In genomic region chr22:50209893-50210292, GRCh38 we compare ENCODE assay signal across 8 cellular contexts. TPM values are rescaled to one million over a fixed set of nuclear protein-coding genes. Genes with fewer than 3 reads are reported as not detected.
DNase-seq lines count a peak whose midpoint lies in the region; ATAC-seq and TF ChIP-seq lines count a peak whose summit lies in the region.

No MANE protein-coding gene starts in this region.

- H3K27ac Mint-ChIP-seq in Calu3 (ENCODE audit: unreplicated experiment) = peak overlapping the region; percentile 50
- H3K27ac Mint-ChIP-seq in T-helper 1 cell treated with Interleukin-12 subunit alpha and Interleukin-12 subunit beta and Interleukin-4 antibody, amounts not matched to agents 30 μg/mL and 1 μg/mL, for 36 hours = peak overlapping the region; percentile 16
- H3K27ac Mint-ChIP-seq in immature natural killer cell = peak overlapping the region; percentile 53 to 82 (median 73)

- H3K27me3 Mint-ChIP-seq in Calu3 (ENCODE audit: unreplicated experiment) (no peaks in the 10 kb centered on the region), immature natural killer cell (ENCODE audit: low read depth in 3 of 3) (peaks cover 1 to 6% (median 2%) of the 10 kb centered on the region in 3 donors)
- H3K27me3 Mint-ChIP-seq in T-helper 1 cell treated with Interleukin-12 subunit alpha and Interleukin-12 subunit beta and Interleukin-4 antibody, amounts not matched to agents 30 μg/mL and 1 μg/mL, for 36 hours (ENCODE audit: low read depth) = no peaks in the 10 kb centered on the region

- intact Hi-C loops in Calu3 (cut with micrococcal nuclease; ENCODE audit: unreplicated experiment) = loop anchor here (1.0 kb wide), 1 partner anchor 61 kb away; no protein-coding TSS in a partner anchor

- TF ChIP-seq CTCF in Calu3 (IDR thresholded peaks at IDR 0.05; ENCODE audit: unreplicated experiment) (peak; percentile 68), astrocyte of the spinal cord (IDR thresholded peaks at IDR 0.05; ENCODE audit: low read depth, low read length) (peak; percentile 96)

- BruUV-seq in Calu3 (replicated peaks; lab: Mats Ljungman, UMichigan) = no TSS peak

- H3K4me1 Mint-ChIP-seq in Calu3 (ENCODE audit: low read depth, unreplicated experiment) (peaks cover 7% of the 10 kb centered on the region), immature natural killer cell (peaks cover 23 to 36% of the 10 kb centered on the region in 2 donors)
- H3K4me1 Mint-ChIP-seq in T-helper 1 cell treated with Interleukin-12 subunit alpha and Interleukin-12 subunit beta and Interleukin-4 antibody, amounts not matched to agents 30 μg/mL and 1 μg/mL, for 36 hours (ENCODE audit: low read depth) = peaks cover 12% of the 10 kb centered on the region

- no peak overlapping the region for H3K4me3 ChIP-seq in astrocyte of the spinal cord (ENCODE audit: low read depth, low read length)

- DNase-seq in Calu3 (peak; percentile 69), HS-5 (ENCODE audit: low read depth) (peak; percentile 19), astrocyte of the spinal cord (ENCODE audit: low read depth, low spot score) (peak; percentile 51), immature natural killer cell (peak; percentile 62 to 68 (median 67)), NCI-H526 treated with DMSO at 0.1 percent for 48 hours (lab: John Stamatoyannopoulos, UW) (no peak)
- peak; percentile 76 to 78 for DNase-seq in stimulated activated CD4-positive, alpha-beta T cell treated with anti-CD3 and anti-CD28 coated beads, Interleukin-2, amount 100 ng/mL, for 24 hours

- H3K36me3 Mint-ChIP-seq in Calu3 (ENCODE audit: insufficient read depth, unreplicated experiment) (peaks cover 75% of the 10 kb centered on the region), immature natural killer cell (peaks cover 4 to 27% (median 14%) of the 10 kb centered on the region in 3 donors)
- H3K36me3 Mint-ChIP-seq in T-helper 1 cell treated with Interleukin-12 subunit alpha and Interleukin-12 subunit beta and Interleukin-4 antibody, amounts not matched to agents 30 μg/mL and 1 μg/mL, for 36 hours (ENCODE audit: low read depth) = peaks cover 25% of the 10 kb centered on the region

- H3K4me3 Mint-ChIP-seq in Calu3 (ENCODE audit: low read depth, unreplicated experiment) = no peak overlapping the region
- H3K4me3 Mint-ChIP-seq in T-helper 1 cell treated with Interleukin-12 subunit alpha and Interleukin-12 subunit beta and Interleukin-4 antibody, amounts not matched to agents 30 μg/mL and 1 μg/mL, for 36 hours = no peak overlapping the region
- H3K4me3 Mint-ChIP-seq in immature natural killer cell = peak overlapping the region in 1 of 5 donors; percentile 5

- H3K9me3 Mint-ChIP-seq in Calu3 (ENCODE audit: low read depth, unreplicated experiment) (no peaks in the 10 kb centered on the region), immature natural killer cell (no peaks in the 10 kb centered on the region)
- H3K9me3 Mint-ChIP-seq in T-helper 1 cell treated with Interleukin-12 subunit alpha and Interleukin-12 subunit beta and Interleukin-4 antibody, amounts not matched to agents 30 μg/mL and 1 μg/mL, for 36 hours = no peaks in the 10 kb centered on the region

- in situ Hi-C loops in astrocyte of the spinal cord (cut with HindIII; ENCODE audit: low sequenced_read_pairs) = no loop called here

- no peak for ATAC-seq in HG02798 (IDR thresholded peaks at IDR 0.05; ENCODE audit: poor library complexity, unreplicated experiment)

- CTCF ChIA-PET in Calu3 (lab: Charles Lee) = no interaction called here

RNA-seq across cellular contexts. Expression of gene SELENOO, which starts 9.1 kb away (rescaled TPM):
- 28.6 and 29.5 TPM in 2 replicates for total RNA-seq in Calu3 (2022)
- 1 to 10 TPM; 2.6 to 5.7 (median 3.6) TPM for polyA plus RNA-seq in immature natural killer cell

RNA-seq across cellular contexts. Expression of gene TRABD, which starts 24.2 kb away (rescaled TPM):
- total RNA-seq in Calu3 (2022) = 57.3 and 62.9 TPM in 2 replicates
- polyA plus RNA-seq in immature natural killer cell = 10 to 100 TPM; 33.2 to 63.5 (median 35.3) TPM

RNA-seq across cellular contexts. Expression of gene TUBGCP6, which starts 34.9 kb away (rescaled TPM):
- total RNA-seq in Calu3 (2022) = 49.7 and 54.7 TPM in 2 replicates
- polyA plus RNA-seq in immature natural killer cell = 10 to 100 TPM in 2 of 3 donors, 1 to 10 TPM in 1; 5.2 to 18.0 (median 12.4) TPM

RNA-seq across cellular contexts. Expression of gene PANX2, which starts 39.4 kb away (rescaled TPM):
- total RNA-seq in Calu3 (2022) = 1.6 and 2.0 TPM in 2 replicates
- under 1 TPM in 1 of 3 donors, not detected in 2; 0.07 TPM for polyA plus RNA-seq in immature natural killer cell

RNA-seq across cellular contexts. Expression of gene HDAC10, which starts 41.2 kb away (rescaled TPM):
- total RNA-seq in Calu3 (2022) = 52.9 and 69.2 TPM in 2 replicates
- polyA plus RNA-seq in immature natural killer cell = 10 to 100 TPM in 2 of 3 donors, 1 to 10 TPM in 1; 10.0 to 13.4 (median 11.2) TPM

Comparison
In these comparisons a context has a peak if more than half of its experiments do, and no peak if none do; other contexts are left out.
1. H3K27ac Mint-ChIP-seq: peak in every context shown above with its lines; median percentile 73 in immature natural killer cell; 50 in Calu3; 16 in T-helper 1 cell treated with Interleukin-12 subunit alpha and Interleukin-12 subunit beta and Interleukin-4 antibody, amounts not matched to agents 30 μg/mL and 1 μg/mL, for 36 hours.